ENCODE assay signal across 18 cellular contexts in genomic region chr18:62510744-62511143, GRCh38. TPM values are rescaled to one million over a fixed set of nuclear protein-coding genes. Genes with fewer than 3 reads are reported as not detected.
A peak's percentile ranks its signal among the peaks of the same experiment; 100 is the strongest.
DNase-seq lines count a peak whose midpoint lies in the region; ATAC-seq, FAIRE-seq and TF ChIP-seq lines count a peak whose summit lies in the region.
"Had no signal": no experiment of that assay in that cellular context is flagged by ENCODE, and none has a peak within 500 bp of the region (broad histone marks: within the 10 kb centered on the region; RNA-seq: fewer than 3 reads in every experiment).

No MANE protein-coding gene starts in this region.

- peaks cover 14% of the 10 kb centered on the region; the same call in 1 of the 2 replicates for H3K9me3 ChIP-seq in Panc1 (ENCODE audit: control insufficient read depth, insufficient read depth, low read depth, low read length)
- H3K9me3 ChIP-seq: SJSA1 had no signal

- no peak overlapping the region for H3K4me2 ChIP-seq in mesendoderm (ENCODE audit: low read length)

- H2AK5ac ChIP-seq in mesendoderm (ENCODE audit: low read length), result no peak overlapping the region

- H2BK120ac ChIP-seq in mesendoderm (ENCODE audit: low read depth, low read length), result no peak overlapping the region

- WGBS in mesendoderm (ENCODE audit: extremely low coverage, insufficient coverage, low lambda C conversion rate), result no CpG with 5 or more reads among the region's 2 CpGs

- H2BK5ac ChIP-seq in mesendoderm (ENCODE audit: low read length), result no peak overlapping the region

- POLR2A ChIA-PET in Panc1 (lab: Charles Lee), result no interaction called here

- H4K8ac ChIP-seq in mesendoderm (ENCODE audit: low read depth, low read length), result no peak overlapping the region

- no peak overlapping the region for H3K4ac ChIP-seq in mesendoderm (ENCODE audit: low read depth, low read length)

- no peaks in the 10 kb centered on the region for H3K27me3 ChIP-seq in Panc1 (ENCODE audit: control insufficient read depth, insufficient read depth, low read length)
- no peaks in the 10 kb centered on the region for H3K27me3 ChIP-seq in mesendoderm (ENCODE audit: insufficient read depth, low read length, poor library complexity)
- H3K27me3 ChIP-seq: SJSA1 had no signal

- TF ChIP-seq CTCF in D721Med (IDR thresholded peaks at IDR 0.05; ENCODE audit: insufficient read depth, missing control alignments) (no peak), Panc1 (IDR thresholded peaks at IDR 0.05) (no peak), fibroblast of villous mesenchyme (IDR thresholded peaks at IDR 0.05; ENCODE audit: insufficient read depth, low read depth, low read length) (no peak)

- no peaks in the 10 kb centered on the region for H3K36me3 ChIP-seq in Panc1 (ENCODE audit: control insufficient read depth, insufficient read depth, low read length)
- no peaks in the 10 kb centered on the region for H3K36me3 ChIP-seq in mesendoderm (ENCODE audit: control insufficient read depth, insufficient read depth, low read length)
- H3K36me3 ChIP-seq: SJSA1 had no signal

- H3K27ac ChIP-seq in Panc1 (ENCODE audit: low read length) (no peak overlapping the region), mesendoderm (ENCODE audit: low read depth, low read length) (no peak overlapping the region)
- H3K27ac ChIP-seq: GM23248, SJSA1 had no signal

- in situ Hi-C loops in Panc1 (cut with HindIII; ENCODE audit: low pct_unique_long_range_greater_than_20kb, low sequenced_read_pairs), result no loop called here

- no peak overlapping the region for H2BK15ac ChIP-seq in mesendoderm (replicated peaks; ENCODE audit: low read depth)

- BruUV-seq in Panc1 (replicated peaks; lab: Mats Ljungman, UMichigan), result no TSS peak

- intact Hi-C loops in Panc1 (cut with micrococcal nuclease; ENCODE audit: unreplicated experiment) (no loop called here), Right ventricle myocardium superior (cut with DNase I) (no loop called here)

- H3K56ac ChIP-seq in mesendoderm (ENCODE audit: low read length), result no peak overlapping the region

- H3K9ac ChIP-seq in mesendoderm (ENCODE audit: low read length), result no peak overlapping the region
- H3K9ac ChIP-seq: GM23248 had no signal

- peak; percentile 39; the same call in 1 of the 2 replicates for ATAC-seq in Panc1
- ATAC-seq in Right ventricle myocardium superior (ENCODE audit: poor library complexity), result no peak
- no peak for ATAC-seq in HG02678 (IDR thresholded peaks at IDR 0.05; ENCODE audit: unreplicated experiment)
- ATAC-seq: PC-3 had no signal

- H3K18ac ChIP-seq in mesendoderm (ENCODE audit: low read length), result no peak overlapping the region

- CTCF ChIA-PET in Panc1 (lab: Charles Lee), result no interaction called here

- no peak overlapping the region for H3K23ac ChIP-seq in mesendoderm (ENCODE audit: low read length)

- no peak overlapping the region for H4K5ac ChIP-seq in mesendoderm (ENCODE audit: low read length)

- peak; percentile 11 for FAIRE-seq in D721Med (lab: Jason Lieb, UNC)
- FAIRE-seq: A204.1, GM12891, GM19239 had no signal

- H3K79me1 ChIP-seq in mesendoderm (ENCODE audit: low read length), result no peaks in the 10 kb centered on the region

- no peaks in the 10 kb centered on the region for H3K79me2 ChIP-seq in mesendoderm (ENCODE audit: control insufficient read depth, insufficient read depth, low read length)

- no peak overlapping the region for H3K4me3 ChIP-seq in Panc1 (ENCODE audit: low read depth in 2 of 2, low read length in 2 of 2)
- H3K4me3 ChIP-seq in fibroblast of villous mesenchyme (ENCODE audit: low read depth, low read length), result no peak overlapping the region
- H3K4me3 ChIP-seq in mesendoderm (ENCODE audit: low read length), result no peak overlapping the region
- H3K4me3 ChIP-seq: GM23248, SJSA1 had no signal

- H3K4me1 ChIP-seq in Panc1 (ENCODE audit: control insufficient read depth, insufficient read depth, low read length) (peaks cover 1% of the 10 kb centered on the region; the same call in 1 of the 2 replicates), mesendoderm (ENCODE audit: control insufficient read depth, low read depth, low read length) (no peaks in the 10 kb centered on the region)

- DNase-seq in D721Med (ENCODE audit: insufficient read length, low spot score), result no peak
- no peak for DNase-seq in Panc1 (ENCODE audit: low read depth, low spot score)
- peak; percentile 54 for DNase-seq in fibroblast of villous mesenchyme (ENCODE audit: low read depth)
- DNase-seq in mesendoderm, result peak; percentile 48
- DNase-seq in Right ventricle myocardium superior, result no peak
- DNase-seq in stimulated activated CD4-positive, alpha-beta T cell treated with anti-CD3 and anti-CD28 coated beads, Interleukin-4, amount 100 ng/mL, for 24 hours, result no peak
- DNase-seq: CD4-positive, alpha-beta memory T cell; GM23248; HCEC 1CT; NCI-H1417; NCI-H187; NCI-H526; PC-3 had no signal

RNA-seq across cellular contexts. Expression of gene ZCCHC2, which starts 12.1 kb away (rescaled TPM):
- total RNA-seq in Panc1 (2021; ENCODE audit: unreplicated experiment) (18.2 TPM), fibroblast of villous mesenchyme (5.5 and 9.5 TPM in 2 replicates), Right ventricle myocardium superior (16.1 TPM)
- polyA plus RNA-seq in Panc1 (2012; ENCODE audit: insufficient read length), result 10.8 TPM
- 4.2 TPM for polyA plus RNA-seq in mesendoderm (2013, experiment 1 of 2)
- 4.7 TPM for polyA plus RNA-seq in mesendoderm (2013, experiment 2 of 2)

Comparison
In these comparisons a context has a peak if more than half of its experiments do, and no peak if none do; other contexts are left out.
1. DNase-seq: peak in fibroblast of villous mesenchyme (single experiment) and mesendoderm (single experiment); none in D721Med (single experiment), Panc1 (single experiment), Right ventricle myocardium superior (single experiment) and stimulated activated CD4-positive, alpha-beta T cell treated with anti-CD3 and anti-CD28 coated beads, Interleukin-4, amount 100 ng/mL, for 24 hours (single experiment).